ENCODE assay signal across 8 cellular contexts in genomic region chr19:39405930-39406655, GRCh38. TPM values are rescaled to one million over a fixed set of nuclear protein-coding genes. Genes with fewer than 3 reads are reported as not detected.
DNase-seq lines count a peak whose midpoint lies in the region; ATAC-seq and TF ChIP-seq lines count a peak whose summit lies in the region.

No MANE protein-coding gene starts in this region.

- peaks cover 18% of the 10 kb centered on the region for H4K20me1 ChIP-seq in OCI-LY3 (ENCODE audit: insufficient read depth, low read length)

- H3K9me3 ChIP-seq in OCI-LY3 (ENCODE audit: insufficient read depth, low read length) = no peaks in the 10 kb centered on the region
- no peaks in the 10 kb centered on the region for H3K9me3 ChIP-seq in right cardiac atrium (ENCODE audit: control insufficient read depth, low read length)

- ATAC-seq in right cardiac atrium (no peak), GM21825 (IDR thresholded peaks at IDR 0.05; ENCODE audit: unreplicated experiment) (no peak)

- H3K79me2 ChIP-seq in OCI-LY3 (ENCODE audit: low read length) = peaks cover 37% of the 10 kb centered on the region

- H3K4me1 ChIP-seq in OCI-LY3 (ENCODE audit: low read length) = peaks cover 61% of the 10 kb centered on the region
- peaks cover 7% of the 10 kb centered on the region for H3K4me1 ChIP-seq in right cardiac atrium (ENCODE audit: control insufficient read depth, insufficient read depth, low read length)

- intact Hi-C loops in right cardiac atrium (cut with DNase I) = no loop called here

- TF ChIP-seq CTCF in GM06990 (IDR thresholded peaks at IDR 0.05; ENCODE audit: insufficient read depth, low read length, poor library complexity, severe bottlenecking) (no peak), OCI-LY3 (IDR thresholded peaks at IDR 0.05; ENCODE audit: low read depth, low read length) (no peak)

- peak overlapping the region; percentile 96 for H3K4me2 ChIP-seq in OCI-LY3 (ENCODE audit: low read length)

- H3K9ac ChIP-seq in OCI-LY3 (ENCODE audit: low read length) = peak overlapping the region; percentile 97

- H3K36me3 ChIP-seq in GM06990 (ENCODE audit: control insufficient read depth, insufficient read depth, low read length) (peaks cover 12% of the 10 kb centered on the region), OCI-LY3 (replicated peaks; ENCODE audit: low read depth, low read length) (peaks cover 22% of the 10 kb centered on the region)

- H3K27ac ChIP-seq in OCI-LY3 (ENCODE audit: low read length) = peak overlapping the region; percentile 93
- peak overlapping the region; percentile 97 for H3K27ac ChIP-seq in right cardiac atrium (ENCODE audit: low read length)

- peak overlapping the region; percentile 91 for H3K4me3 ChIP-seq in GM06990 (replicated peaks; ENCODE audit: low read depth, low read length)
- peak overlapping the region; percentile 88 for H3K4me3 ChIP-seq in OCI-LY3 (ENCODE audit: low read length)
- H3K4me3 ChIP-seq in right cardiac atrium (ENCODE audit: low read length) = peak overlapping the region; percentile 83

- no peaks in the 10 kb centered on the region for H3K27me3 ChIP-seq in GM06990 (replicated peaks; ENCODE audit: control insufficient read depth, insufficient read depth, low read length)
- no peaks in the 10 kb centered on the region for H3K27me3 ChIP-seq in OCI-LY3 (ENCODE audit: low read depth, low read length)
- no peaks in the 10 kb centered on the region for H3K27me3 ChIP-seq in right cardiac atrium (ENCODE audit: control insufficient read depth, insufficient read depth)

- in situ Hi-C loops in ACHN (cut with HindIII; ENCODE audit: low pct_ligation_motif_present, low pct_unique_long_range_greater_than_20kb, low sequenced_read_pairs) = no loop called here

- 15% methylated on average over 22 of the region's 22 CpGs for WGBS in right cardiac atrium

- no peak for DNase-seq in GM06990 (ENCODE audit: extremely low read depth, insufficient read length)
- DNase-seq in activated gamma-delta T cell treated with Interleukin-2 at 50 U/mL for 16 hours = peak; percentile 91
- peak in 2 of 3 donors; percentile 16 to 56 for DNase-seq in right cardiac atrium
- DNase-seq in stimulated activated CD4-positive, alpha-beta T cell treated with anti-CD3 and anti-CD28 coated beads, Interleukin-12 subunit alpha, Interleukin-12 subunit beta, amount 100 ng/mL, for 4 hours = peak; percentile 83
- DNase-seq in ACHN = no peak
- no peak for DNase-seq in DMS 273 treated with DMSO at 0.1 percent for 48 hours (lab: John Stamatoyannopoulos, UW)

- H2AFZ ChIP-seq in OCI-LY3 (ENCODE audit: low read depth, low read length) = no peak overlapping the region

RNA-seq across cellular contexts. Expression of gene ZFP36, which starts 0.6 kb away (rescaled TPM):
- 100 to 1,000 TPM in 1 of 4 donors, 10 to 100 TPM in 3; 38.1 to 157 (median 56.4) TPM for total RNA-seq in right cardiac atrium
- polyA plus RNA-seq in right cardiac atrium = 203 TPM

RNA-seq across cellular contexts. Expression of gene PLEKHG2, which starts 6.4 kb away (rescaled TPM):
- total RNA-seq in right cardiac atrium = 10 to 100 TPM; 13.1 to 29.5 (median 20.1) TPM
- polyA plus RNA-seq in right cardiac atrium = 11.3 TPM

RNA-seq across cellular contexts. Expression of gene MED29, which starts 14.9 kb away (rescaled TPM):
- total RNA-seq in right cardiac atrium = 10 to 100 TPM; 25.1 to 31.8 (median 27.0) TPM
- polyA plus RNA-seq in right cardiac atrium = 38.3 TPM

RNA-seq across cellular contexts. Expression of gene PAF1, which starts 15.2 kb away (rescaled TPM):
- 10 to 100 TPM; 41.0 to 42.8 (median 41.3) TPM for total RNA-seq in right cardiac atrium
- polyA plus RNA-seq in right cardiac atrium = 43.5 TPM

RNA-seq across cellular contexts. Expression of gene RPS16, which starts 29.7 kb away (rescaled TPM):
- 1,000 to 10,000 TPM; 1,282 to 1,746 (median 1,468) TPM for total RNA-seq in right cardiac atrium
- polyA plus RNA-seq in right cardiac atrium = 1,560 TPM

Comparison
In these comparisons a context has a peak if more than half of its experiments do, and no peak if none do; other contexts are left out.
1. DNase-seq: peak in activated gamma-delta T cell treated with Interleukin-2 at 50 U/mL for 16 hours (single experiment), right cardiac atrium (2 of 3) and stimulated activated CD4-positive, alpha-beta T cell treated with anti-CD3 and anti-CD28 coated beads, Interleukin-12 subunit alpha, Interleukin-12 subunit beta, amount 100 ng/mL, for 4 hours (single experiment); none in GM06990 (single experiment), ACHN (single experiment) and DMS 273 treated with DMSO at 0.1 percent for 48 hours (single experiment).
2. Peak in every context shown above with its lines, with median percentiles within 50 percentile points of each other: H3K4me3 ChIP-seq.